1 cellular context compared by ENCODE assay signal in the genomic region with DNA sequence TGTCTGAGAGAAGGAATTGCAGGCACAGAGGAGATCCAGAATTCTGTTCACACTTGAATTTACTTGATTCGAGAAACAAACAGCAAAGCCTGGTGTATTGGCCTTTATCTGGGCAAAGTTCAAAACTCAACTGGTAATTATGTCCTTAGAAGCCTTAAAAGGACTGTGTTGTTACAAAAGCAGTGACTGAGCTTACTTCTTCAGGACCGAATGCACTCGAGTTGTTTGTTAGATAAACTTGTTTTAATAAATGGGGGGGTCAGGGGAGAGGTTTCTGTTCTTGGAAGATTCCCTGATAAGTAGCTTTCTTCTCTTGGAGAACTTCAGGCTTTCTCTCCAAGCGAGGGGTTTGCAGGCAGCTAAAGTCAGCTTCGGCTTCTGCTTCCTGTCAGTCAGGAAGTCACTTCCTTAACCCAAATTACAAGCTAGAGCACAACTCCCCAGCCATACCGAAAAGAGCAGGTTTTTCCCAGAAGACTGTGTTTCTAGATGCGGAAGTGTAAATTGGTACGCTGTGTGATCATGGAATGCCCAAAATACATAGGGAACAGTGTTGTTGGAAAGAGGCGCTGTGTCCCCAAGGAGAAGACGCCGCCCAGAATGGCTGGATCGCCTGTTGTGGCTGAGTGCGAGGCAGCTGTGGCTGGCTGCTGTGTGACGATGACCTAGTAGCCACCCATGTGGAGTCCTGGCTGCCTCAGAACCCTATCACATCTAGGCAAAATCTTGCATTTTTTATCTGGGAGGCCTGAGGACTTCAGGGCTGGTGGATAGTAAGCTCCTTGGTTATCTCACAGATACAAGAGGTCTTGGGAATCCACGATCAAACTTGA.
A peak's percentile ranks its signal among the peaks of the same experiment; 100 is the strongest.
TF ChIP-seq lines count a peak whose summit lies in the region.

No MANE protein-coding gene starts in this region.

TF ChIP-seq in K562, 482 proteins besides CTCF, POLR2A, EP300 and RAD21 (continued from another document and continues in another):
- TF ChIP-seq, protein P1, sequence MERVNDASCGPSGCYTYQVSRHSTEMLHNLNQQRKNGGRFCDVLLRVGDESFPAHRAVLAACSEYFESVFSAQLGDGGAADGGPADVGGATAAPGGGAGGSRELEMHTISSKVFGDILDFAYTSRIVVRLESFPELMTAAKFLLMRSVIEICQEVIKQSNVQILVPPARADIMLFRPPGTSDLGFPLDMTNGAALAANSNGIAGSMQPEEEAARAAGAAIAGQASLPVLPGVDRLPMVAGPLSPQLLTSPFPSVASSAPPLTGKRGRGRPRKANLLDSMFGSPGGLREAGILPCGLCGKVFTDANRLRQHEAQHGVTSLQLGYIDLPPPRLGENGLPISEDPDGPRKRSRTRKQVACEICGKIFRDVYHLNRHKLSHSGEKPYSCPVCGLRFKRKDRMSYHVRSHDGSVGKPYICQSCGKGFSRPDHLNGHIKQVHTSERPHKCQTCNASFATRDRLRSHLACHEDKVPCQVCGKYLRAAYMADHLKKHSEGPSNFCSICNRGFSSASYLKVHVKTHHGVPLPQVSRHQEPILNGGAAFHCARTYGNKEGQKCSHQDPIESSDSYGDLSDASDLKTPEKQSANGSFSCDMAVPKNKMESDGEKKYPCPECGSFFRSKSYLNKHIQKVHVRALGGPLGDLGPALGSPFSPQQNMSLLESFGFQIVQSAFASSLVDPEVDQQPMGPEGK (CRISPR knock-in tag; IDR thresholded peaks at IDR 0.05; ENCODE audit: borderline replicate concordance): no peak
- TF ChIP-seq KDM1A (IDR thresholded peaks at IDR 0.05) (peak in 1 of 2 experiments; percentile 70; a peak in 2 of 4 replicates), HLTF (IDR thresholded peaks at IDR 0.05) (no peak), MGA (IDR thresholded peaks at IDR 0.05) (peak; percentile 51), IFI16 (CRISPR knock-in tag; IDR thresholded peaks at IDR 0.05) (no peak), SMARCA4 (IDR thresholded peaks at IDR 0.05) (peak; percentile 52; the same call in 1 of the 2 replicates), TEAD4 (IDR thresholded peaks at IDR 0.05; ENCODE audit: low read length) (peak; percentile 96), TEAD4 (CRISPR knock-in tag; IDR thresholded peaks at IDR 0.05; ENCODE audit: borderline replicate concordance) (no peak), MAFG (tag; conservative IDR thresholded peaks at IDR 0.05) (no peak), ZNF583 (CRISPR knock-in tag; IDR thresholded peaks at IDR 0.05) (no peak), PHF8 (IDR thresholded peaks at IDR 0.05; ENCODE audit: borderline replicate concordance, low read length) (peak; percentile 37; the same call in 1 of the 2 replicates), POLR2B (IDR thresholded peaks at IDR 0.05; ENCODE audit: low read depth, partially characterized antibody) (peak; percentile 32), GTF2A2 (tag; IDR thresholded peaks at IDR 0.05) (no peak), SMAD4 (CRISPR knock-in tag; conservative IDR thresholded peaks at IDR 0.05) (peak; percentile 76), ZFP36 (IDR thresholded peaks at IDR 0.05; ENCODE audit: low read depth, low read length, partially characterized antibody) (no peak), HDAC2 (IDR thresholded peaks at IDR 0.05) (peak; percentile 47; the same call in 1 of the 2 replicates), ZMIZ1 (IDR thresholded peaks at IDR 0.05; ENCODE audit: low read depth in 2 of 2, low read length in 2 of 2) (peak in 1 of 2 experiments; percentile 67; a peak in 1 of 4 replicates), TFAM (CRISPR knock-in tag; conservative IDR thresholded peaks at IDR 0.05) (no peak), MED1 (CRISPR knock-in tag; IDR thresholded peaks at IDR 0.05; ENCODE audit: borderline replicate concordance) (no peak), POLR2G (IDR thresholded peaks at IDR 0.05; ENCODE audit: low read depth, low read length) (peak; percentile 74)
- TF ChIP-seq, protein P2, sequence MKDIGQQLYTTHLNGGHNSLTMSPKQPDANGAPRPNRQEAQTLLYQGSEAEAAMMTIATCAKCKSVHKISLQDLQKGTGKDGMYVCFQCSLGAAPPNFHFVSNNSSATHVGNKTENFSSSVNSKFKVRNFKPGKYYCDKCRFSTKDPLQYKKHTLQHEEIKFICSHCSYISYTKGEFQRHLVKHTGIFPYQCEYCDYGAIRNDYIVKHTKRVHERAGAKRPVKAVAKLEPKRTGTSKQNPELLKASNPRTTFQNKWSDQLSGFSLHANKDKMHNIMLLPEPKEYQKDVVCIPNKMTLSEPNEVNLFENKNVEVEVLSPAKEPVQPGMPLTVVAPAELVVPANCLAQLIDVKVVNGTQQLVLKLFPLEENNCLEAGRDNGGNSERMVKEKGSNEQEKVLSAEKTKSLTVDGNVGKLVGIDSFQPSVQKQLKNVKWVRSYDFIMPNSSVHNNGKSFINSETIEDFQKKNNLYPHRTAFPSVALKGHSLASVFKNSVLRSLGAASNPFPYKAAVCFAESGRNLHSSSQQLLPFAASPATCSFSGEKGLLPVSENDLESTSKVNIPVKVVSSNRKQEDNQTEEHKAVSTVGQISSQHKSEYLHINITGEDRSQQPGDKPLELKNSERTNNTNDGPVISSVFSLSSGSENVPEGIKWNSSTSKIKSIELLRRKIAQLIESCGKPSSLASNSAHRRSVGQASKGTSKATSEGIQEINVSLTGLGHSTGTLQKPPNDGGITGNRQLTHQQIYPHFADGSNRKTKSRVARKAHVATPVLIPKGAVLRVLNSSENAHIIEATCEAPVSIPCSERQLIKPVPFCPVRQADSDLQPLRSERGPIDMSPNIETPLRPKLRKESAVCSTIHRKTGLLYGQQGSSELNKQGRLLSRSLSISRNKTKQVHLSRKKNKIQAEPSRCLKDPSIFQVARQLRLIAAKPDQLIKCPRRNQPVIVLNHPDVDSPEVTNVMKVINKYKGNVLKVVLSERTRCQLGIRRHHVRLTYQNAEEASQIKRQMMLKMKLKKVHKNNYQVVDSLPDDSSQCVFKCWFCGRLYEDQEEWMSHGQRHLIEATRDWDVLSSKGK (CRISPR knock-in tag; IDR thresholded peaks at IDR 0.05): no peak
- TF ChIP-seq, protein P3, sequence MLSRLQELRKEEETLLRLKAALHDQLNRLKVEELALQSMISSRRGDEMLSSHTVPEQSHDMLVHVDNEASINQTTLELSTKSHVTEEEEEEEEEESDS (CRISPR knock-in tag; IDR thresholded peaks at IDR 0.05): no peak
- TF ChIP-seq, protein P4, sequence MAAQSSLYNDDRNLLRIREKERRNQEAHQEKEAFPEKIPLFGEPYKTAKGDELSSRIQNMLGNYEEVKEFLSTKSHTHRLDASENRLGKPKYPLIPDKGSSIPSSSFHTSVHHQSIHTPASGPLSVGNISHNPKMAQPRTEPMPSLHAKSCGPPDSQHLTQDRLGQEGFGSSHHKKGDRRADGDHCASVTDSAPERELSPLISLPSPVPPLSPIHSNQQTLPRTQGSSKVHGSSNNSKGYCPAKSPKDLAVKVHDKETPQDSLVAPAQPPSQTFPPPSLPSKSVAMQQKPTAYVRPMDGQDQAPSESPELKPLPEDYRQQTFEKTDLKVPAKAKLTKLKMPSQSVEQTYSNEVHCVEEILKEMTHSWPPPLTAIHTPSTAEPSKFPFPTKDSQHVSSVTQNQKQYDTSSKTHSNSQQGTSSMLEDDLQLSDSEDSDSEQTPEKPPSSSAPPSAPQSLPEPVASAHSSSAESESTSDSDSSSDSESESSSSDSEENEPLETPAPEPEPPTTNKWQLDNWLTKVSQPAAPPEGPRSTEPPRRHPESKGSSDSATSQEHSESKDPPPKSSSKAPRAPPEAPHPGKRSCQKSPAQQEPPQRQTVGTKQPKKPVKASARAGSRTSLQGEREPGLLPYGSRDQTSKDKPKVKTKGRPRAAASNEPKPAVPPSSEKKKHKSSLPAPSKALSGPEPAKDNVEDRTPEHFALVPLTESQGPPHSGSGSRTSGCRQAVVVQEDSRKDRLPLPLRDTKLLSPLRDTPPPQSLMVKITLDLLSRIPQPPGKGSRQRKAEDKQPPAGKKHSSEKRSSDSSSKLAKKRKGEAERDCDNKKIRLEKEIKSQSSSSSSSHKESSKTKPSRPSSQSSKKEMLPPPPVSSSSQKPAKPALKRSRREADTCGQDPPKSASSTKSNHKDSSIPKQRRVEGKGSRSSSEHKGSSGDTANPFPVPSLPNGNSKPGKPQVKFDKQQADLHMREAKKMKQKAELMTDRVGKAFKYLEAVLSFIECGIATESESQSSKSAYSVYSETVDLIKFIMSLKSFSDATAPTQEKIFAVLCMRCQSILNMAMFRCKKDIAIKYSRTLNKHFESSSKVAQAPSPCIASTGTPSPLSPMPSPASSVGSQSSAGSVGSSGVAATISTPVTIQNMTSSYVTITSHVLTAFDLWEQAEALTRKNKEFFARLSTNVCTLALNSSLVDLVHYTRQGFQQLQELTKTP (IDR thresholded peaks at IDR 0.05; ENCODE audit: low read depth in 1 of 2, partially characterized antibody in 2 of 2): peak in 1 of 2 experiments; percentile 34
